1 cellular context compared by ENCODE assay signal in genomic region chr2:113240915-113241911, GRCh38.
TF ChIP-seq lines count a peak whose summit lies in the region.

No MANE protein-coding gene starts in this region.

TF ChIP-seq in K562, 482 proteins besides CTCF, POLR2A, EP300 and RAD21 (continued from another document and continues in another):
- TF ChIP-seq HMGXB4 (CRISPR knock-in tag; IDR thresholded peaks at IDR 0.05) (no peak), ZNF263 (CRISPR knock-in tag; IDR thresholded peaks at IDR 0.05; ENCODE audit: borderline replicate concordance) (peak; percentile 91), MAFG (tag; conservative IDR thresholded peaks at IDR 0.05) (peak; percentile 82), FOSL1 (tag; conservative IDR thresholded peaks at IDR 0.05) (peak; percentile 97), MNT (conservative IDR thresholded peaks at IDR 0.05) (peak in 1 of 2 experiments; percentile 65; a peak in 3 of 4 replicates), JUNB (CRISPR knock-in tag; conservative IDR thresholded peaks at IDR 0.05) (no peak), ZNF395 (CRISPR knock-in tag; IDR thresholded peaks at IDR 0.05) (peak; percentile 46; the same call in 1 of the 2 replicates), ATF1 (CRISPR knock-in tag; IDR thresholded peaks at IDR 0.05) (no peak), ATF1 (tag; IDR thresholded peaks at IDR 0.05) (0 out of 2 replicates have a peak, but pooled peaks have one; percentile 18), THAP12 (CRISPR knock-in tag; IDR thresholded peaks at IDR 0.05) (no peak), PHF21A (IDR thresholded peaks at IDR 0.05; ENCODE audit: borderline replicate concordance, low read depth) (peak; percentile 64; the same call in 1 of the 2 replicates), SMARCA4 (IDR thresholded peaks at IDR 0.05) (peak; percentile 84), SMARCE1 (IDR thresholded peaks at IDR 0.05) (peak; percentile 87), ATF3 (IDR thresholded peaks at IDR 0.05) (peak; percentile 92), ATF3 (CRISPR knock-in tag; conservative IDR thresholded peaks at IDR 0.05) (no peak), TAL1 (IDR thresholded peaks at IDR 0.05) (no peak), PRDM10 (IDR thresholded peaks at IDR 0.05; ENCODE audit: partially characterized antibody) (peak; percentile 63), ZBTB11 (CRISPR knock-in tag; IDR thresholded peaks at IDR 0.05) (peak in 1 of 3 experiments; percentile 24; a peak in 1 of 6 replicates), JUN (IDR thresholded peaks at IDR 0.05; ENCODE audit: borderline replicate concordance, low read depth, low read length) (peak; percentile 78), JUN (CRISPR knock-in tag; IDR thresholded peaks at IDR 0.05; ENCODE audit: borderline replicate concordance) (no peak), TRIM24 (IDR thresholded peaks at IDR 0.05) (peak; percentile 27 to 71; a peak in 2 of 4 replicates), CEBPG (CRISPR knock-in tag; IDR thresholded peaks at IDR 0.05) (no peak), CEBPG (tag; conservative IDR thresholded peaks at IDR 0.05 in 1 of 2, IDR thresholded peaks at IDR 0.05 in 1 of 2) (peak; percentile 79 to 87), EGR1 (conservative IDR thresholded peaks at IDR 0.05) (peak; percentile 74), TOE1 (IDR thresholded peaks at IDR 0.05; ENCODE audit: borderline replicate concordance) (peak; percentile 55; the same call in 1 of the 2 replicates), TOE1 (CRISPR knock-in tag; IDR thresholded peaks at IDR 0.05; ENCODE audit: borderline replicate concordance, low read depth) (no peak), ZNF165 (CRISPR knock-in tag; IDR thresholded peaks at IDR 0.05; ENCODE audit: borderline replicate concordance) (no peak), ATF7 (IDR thresholded peaks at IDR 0.05) (peak; percentile 32; the same call in 1 of the 2 replicates), MAFK (IDR thresholded peaks at IDR 0.05; ENCODE audit: low read length) (peak; percentile 82), THRB (CRISPR knock-in tag; conservative IDR thresholded peaks at IDR 0.05) (peak; percentile 90; the same call in 1 of the 2 replicates), C11orf30 (IDR thresholded peaks at IDR 0.05; ENCODE audit: low read depth) (peak; percentile 93), RUNX1 (IDR thresholded peaks at IDR 0.05; ENCODE audit: low read depth) (no peak), MEIS2 (IDR thresholded peaks at IDR 0.05; ENCODE audit: partially characterized antibody) (peak; percentile 65), ARID1B (IDR thresholded peaks at IDR 0.05) (peak; percentile 81), KLF10 (CRISPR knock-in tag; IDR thresholded peaks at IDR 0.05) (no peak), ZFP91 (CRISPR knock-in tag; IDR thresholded peaks at IDR 0.05) (no peak), MYNN (IDR thresholded peaks at IDR 0.05) (peak; percentile 94), MYNN (CRISPR knock-in tag; IDR thresholded peaks at IDR 0.05) (no peak), MBD2 (IDR thresholded peaks at IDR 0.05; ENCODE audit: borderline replicate concordance, low read depth) (0 out of 2 replicates have a peak, but pooled peaks have one; percentile 12), NFE2 (IDR thresholded peaks at IDR 0.05; ENCODE audit: low read depth) (peak; percentile 85), HDGF (IDR thresholded peaks at IDR 0.05) (peak; percentile 85), POLR2B (IDR thresholded peaks at IDR 0.05; ENCODE audit: low read depth, partially characterized antibody) (peak; percentile 54), TAF9B (IDR thresholded peaks at IDR 0.05; ENCODE audit: partially characterized antibody) (peak; percentile 61), ERF (CRISPR knock-in tag; IDR thresholded peaks at IDR 0.05) (0 out of 2 replicates have a peak, but pooled peaks have one; percentile 60), ZNF316 (IDR thresholded peaks at IDR 0.05) (peak; percentile 91), HBP1 (CRISPR knock-in tag; IDR thresholded peaks at IDR 0.05) (peak; percentile 69; the same call in 1 of the 2 replicates)
